Comparison of ENCODE assay signal across 8 cellular contexts in genomic region chr10:30639946-30640786, GRCh38. TPM values are rescaled to one million over a fixed set of nuclear protein-coding genes. Genes with fewer than 3 reads are reported as not detected.
DNase-seq lines count a peak whose midpoint lies in the region; ATAC-seq and TF ChIP-seq lines count a peak whose summit lies in the region.

No MANE protein-coding gene starts in this region.

- 39% methylated on average over 6 of the region's 6 CpGs for WGBS in body of pancreas, 2 donors
- WGBS in thyroid gland, 2 donors = 42 to 50% methylated on average over 6 of the region's 6 CpGs

- TF ChIP-seq CTCF in AG04449 (IDR thresholded peaks at IDR 0.05; ENCODE audit: insufficient read depth, low read length, missing control alignments) = peak; percentile 71
- peak; percentile 44 to 89 (median 66) for TF ChIP-seq CTCF in body of pancreas (IDR thresholded peaks at IDR 0.05)
- TF ChIP-seq CTCF in thyroid gland (IDR thresholded peaks at IDR 0.05) = peak; percentile 53 to 90 (median 78)

- TF ChIP-seq POLR2A in body of pancreas (IDR thresholded peaks at IDR 0.05) (no peak), thyroid gland (IDR thresholded peaks at IDR 0.05) (no peak)

- H3K9me3 ChIP-seq in body of pancreas (no peaks in the 10 kb centered on the region), thyroid gland (no peaks in the 10 kb centered on the region)

- no peak for DNase-seq in AG04449 (ENCODE audit: low read depth, low spot score)
- DNase-seq in G401 (ENCODE audit: low spot score) = peak; percentile 19
- DNase-seq in NCI-H2107 (lab: John Stamatoyannopoulos, UW) = peak; percentile 6
- DNase-seq in body of pancreas = peak in 1 of 4 donors; percentile 17
- DNase-seq in iPS-NIHi7 (ENCODE audit: extremely low spot score) = peak; percentile 48
- no peak for DNase-seq in thyroid gland

- no peak overlapping the region for H3K4me3 ChIP-seq in AG04449 (ENCODE audit: low read depth, low read length)
- no peak overlapping the region for H3K4me3 ChIP-seq in body of pancreas
- H3K4me3 ChIP-seq in thyroid gland (replicated peaks in 1 of 3) = no peak overlapping the region

- POLR2A ChIA-PET in AG04449 (lab: Yijun Ruan, JAX) = no interaction called here

- CTCF ChIA-PET in AG04449 (lab: Yijun Ruan, JAX) = interaction anchor here (0.6 to 3.5 kb wide), 51 partner anchors 8 to 1175 kb away, joined by 3 to 33 read pairs (median 4); partner anchors contain the start of gene LYZL2

- H3K27ac ChIP-seq in body of pancreas = no peak overlapping the region
- H3K27ac ChIP-seq in thyroid gland = no peak overlapping the region

- no peaks in the 10 kb centered on the region for H3K4me1 ChIP-seq in body of pancreas
- no peaks in the 10 kb centered on the region for H3K4me1 ChIP-seq in thyroid gland

- ATAC-seq in body of pancreas = peak; percentile 42
- no peak for ATAC-seq in GM21619 (IDR thresholded peaks at IDR 0.05; ENCODE audit: unreplicated experiment)
- ATAC-seq in HG03097 (IDR thresholded peaks at IDR 0.05; ENCODE audit: low FRiP score, unreplicated experiment) = no peak

- intact Hi-C loops in body of pancreas (cut with DNase I) (no loop called here), thyroid gland (cut with DNase I) (no loop called here)

- in situ Hi-C loops in G401 (cut with HindIII; ENCODE audit: low sequenced_read_pairs) = no loop called here

- no peaks in the 10 kb centered on the region for H3K36me3 ChIP-seq in body of pancreas (replicated peaks in 1 of 2; ENCODE audit: insufficient read depth in 1 of 2, low read depth in 2 of 2)
- H3K36me3 ChIP-seq in thyroid gland = no peaks in the 10 kb centered on the region

- H3K27me3 ChIP-seq in body of pancreas (no peaks in the 10 kb centered on the region), thyroid gland (no peaks in the 10 kb centered on the region)

RNA-seq across cellular contexts. Expression of gene LYZL2, which starts 10.6 kb away (rescaled TPM):
- total RNA-seq in G401 (2014; rRNA removed; shearing (Covaris generic)) = not detected in 2 replicates
- not detected for total RNA-seq in body of pancreas
- total RNA-seq in thyroid gland = not detected

Comparison
In these comparisons a context has a peak if more than half of its experiments do, and no peak if none do; other contexts are left out.
1. DNase-seq: peak in G401 (single experiment), NCI-H2107 (single experiment) and iPS-NIHi7 (single experiment); none in AG04449 (single experiment) and thyroid gland (0 of 2).
2. Peak in every context shown above with its lines, with median percentiles within 50 percentile points of each other: CTCF ChIP-seq.